12 cellular contexts compared by ENCODE assay signal in the genomic region with DNA sequence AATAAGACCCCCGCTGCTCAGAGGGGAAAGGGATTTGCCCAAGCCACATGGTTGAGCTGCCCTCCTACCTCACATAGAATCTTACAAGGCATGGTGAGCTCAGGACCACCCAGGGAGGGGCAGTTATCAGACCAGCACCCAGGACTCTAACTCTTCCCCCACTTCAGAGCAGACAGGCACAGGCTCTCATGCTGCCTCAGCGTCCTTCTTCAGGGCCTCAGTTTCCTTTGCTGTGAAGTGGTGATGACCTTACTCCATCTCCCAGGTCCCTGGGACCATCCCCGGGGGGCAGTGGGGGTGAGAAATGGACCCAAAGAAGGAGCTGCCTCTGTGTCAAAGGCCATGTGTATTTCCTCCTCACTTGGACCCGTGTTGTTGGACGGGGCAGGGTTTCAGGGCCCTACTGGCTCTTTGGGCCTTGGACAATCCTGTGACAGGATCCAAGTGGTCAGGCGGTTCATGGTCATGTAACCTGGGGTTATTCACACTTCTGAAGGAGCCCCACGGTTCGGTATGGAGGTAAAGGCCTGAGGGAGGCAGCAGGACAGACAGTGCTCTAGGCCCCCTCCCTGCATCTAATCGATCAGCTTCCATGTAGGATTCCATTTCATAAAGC. TPM values are rescaled to one million over a fixed set of nuclear protein-coding genes. Genes with fewer than 3 reads are reported as not detected.
"Had no signal": no experiment of that assay in that cellular context is flagged by ENCODE, and none has a peak within 500 bp of the region (broad histone marks: within the 10 kb centered on the region; RNA-seq: fewer than 3 reads in every experiment).

No MANE protein-coding gene starts in this region.

- DNase-seq: activated CD4-positive, alpha-beta T cell treated with anti-CD3 and anti-CD28 coated beads, Interleukin-2, amount 50 U/mL, for 4 hours; activated CD4-positive, CD25-positive, alpha-beta regulatory T cell; activated gamma-delta T cell treated with Interleukin-2 at 50 U/mL for 16 hours; activated T-cell treated with anti-CD3 and anti-CD28 coated beads, Interleukin-2, amount 50 U/mL, for 72 hours; cortex of kidney; stimulated activated CD4-positive, alpha-beta T cell treated with anti-CD3 and anti-CD28 coated beads, Interleukin-4, amount 100 ng/mL, for 4 hours; T-helper 17 cell had no signal

- ATAC-seq: activated T-cell treated with anti-CD3 and anti-CD28 coated beads, Interleukin-2, amount 50 U/mL, for 72 hours; natural killer cell treated with Interleukin-12 subunit alpha and Interleukin-12 subunit beta and Interleukin-15 and Interleukin-18, amount 100 ng/mL, for 72 hours; T-helper 17 cell had no signal

- H3K9me3 ChIP-seq: tibial artery had no signal

- H3K4me3 ChIP-seq: cardiac muscle cell, tibial artery had no signal

- H3K27ac Mint-ChIP-seq: activated T-cell treated with anti-CD3 and anti-CD28 coated beads, Interleukin-2, amount 50 U/mL, for 72 hours; natural killer cell treated with Interleukin-12 subunit alpha and Interleukin-12 subunit beta and Interleukin-15 and Interleukin-18, amount 100 ng/mL, for 72 hours; T-helper 17 cell had no signal

- H3K4me3 Mint-ChIP-seq: activated T-cell treated with anti-CD3 and anti-CD28 coated beads, Interleukin-2, amount 50 U/mL, for 72 hours; natural killer cell treated with Interleukin-12 subunit alpha and Interleukin-12 subunit beta and Interleukin-15 and Interleukin-18, amount 100 ng/mL, for 72 hours; T-helper 17 cell had no signal

- H3K36me3 ChIP-seq: cardiac muscle cell had no signal

- H3K27me3 Mint-ChIP-seq: natural killer cell treated with Interleukin-12 subunit alpha and Interleukin-12 subunit beta and Interleukin-15 and Interleukin-18, amount 100 ng/mL, for 72 hours had no signal

- H3K27me3 ChIP-seq: cardiac muscle cell, tibial artery had no signal

- H3K36me3 Mint-ChIP-seq: natural killer cell treated with Interleukin-12 subunit alpha and Interleukin-12 subunit beta and Interleukin-15 and Interleukin-18, amount 100 ng/mL, for 72 hours had no signal

- H3K27ac ChIP-seq: cardiac muscle cell had no signal

- H3K9me3 Mint-ChIP-seq: activated T-cell treated with anti-CD3 and anti-CD28 coated beads, Interleukin-2, amount 50 U/mL, for 72 hours; natural killer cell treated with Interleukin-12 subunit alpha and Interleukin-12 subunit beta and Interleukin-15 and Interleukin-18, amount 100 ng/mL, for 72 hours had no signal

RNA-seq across cellular contexts. Expression of a gene that starts 31.7 kb away (rescaled TPM):
- total RNA-seq: cardiac muscle cell had no signal

RNA-seq across cellular contexts. Expression of a gene that starts 48.5 kb away (rescaled TPM):
- total RNA-seq: activated T-cell treated with anti-CD3 and anti-CD28 coated beads, Interleukin-2, amount 50 U/mL, for 72 hours; cardiac muscle cell; natural killer cell treated with Interleukin-12 subunit alpha and Interleukin-12 subunit beta and Interleukin-15 and Interleukin-18, amount 100 ng/mL, for 72 hours; omental fat pad; skeletal muscle tissue; T-helper 17 cell had no signal
